ENCODE assay signal across 16 cellular contexts in the genomic region with DNA sequence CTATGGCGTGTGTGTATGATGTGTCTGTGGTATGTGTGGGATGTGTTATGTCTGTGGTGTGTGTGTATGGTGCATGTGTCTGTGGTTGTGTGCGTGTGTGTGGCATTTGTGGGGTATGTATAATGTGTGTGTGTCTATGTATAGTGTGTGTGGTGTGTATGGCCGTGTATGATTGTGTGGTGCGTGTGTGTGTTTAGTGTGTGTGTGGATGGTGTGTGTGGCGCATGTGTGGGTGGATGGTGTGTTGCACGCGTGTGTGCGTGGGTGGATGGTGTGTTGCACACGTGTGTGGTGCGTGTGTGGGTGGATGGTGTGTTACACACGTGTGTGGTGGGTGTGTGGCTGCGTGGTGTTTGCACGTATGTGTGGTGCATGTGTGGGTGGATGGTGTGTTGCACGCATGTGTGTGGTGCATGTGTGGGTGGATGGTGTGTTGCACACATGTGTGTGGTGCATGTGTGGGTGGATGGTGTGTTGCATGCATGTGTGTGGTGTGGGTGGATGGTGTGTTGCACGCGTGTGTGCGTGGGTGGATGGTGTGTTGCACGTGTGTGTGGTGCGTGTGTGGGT.
"Had no signal": no experiment of that assay in that cellular context is flagged by ENCODE, and none has a peak within 500 bp of the region (broad histone marks: within the 10 kb centered on the region; RNA-seq: fewer than 3 reads in every experiment).

No MANE protein-coding gene starts in this region.

- H3K4me3 Mint-ChIP-seq: mesothelial cell of epicardium, T-cell had no signal

- ATAC-seq: T-cell had no signal

- H3K9me3 Mint-ChIP-seq: mesothelial cell of epicardium, T-cell had no signal

- H3K4me2 ChIP-seq: hepatocyte had no signal

- DNase-seq: activated CD4-positive, alpha-beta T cell treated with anti-CD3 and anti-CD28 coated beads for 48 hours; activated gamma-delta T cell; activated T-cell treated with anti-CD3 and anti-CD28 coated beads, Interleukin-2, amount 50 U/mL, for 1 hour; effector CD4-positive, alpha-beta T cell; kidney glomerular epithelial cell; posterior cingulate gyrus; small intestine; T-cell; T1000; uterus had no signal

- FAIRE-seq: small intestine had no signal

- H3K27me3 ChIP-seq: hepatocyte, right atrium auricular region, uterus had no signal

- H3K36me3 Mint-ChIP-seq: mesothelial cell of epicardium, T-cell had no signal

- H3K27me3 Mint-ChIP-seq: T-cell had no signal

- H3K27ac Mint-ChIP-seq: mesothelial cell of epicardium, T-cell had no signal

- H3K9me3 ChIP-seq: neutrophil, right atrium auricular region, uterus had no signal

- H2AFZ ChIP-seq: hepatocyte had no signal

- H3K27ac ChIP-seq: coronary artery, epithelial cell of prostate, hepatocyte, neutrophil, right atrium auricular region, uterus had no signal

- H3K36me3 ChIP-seq: neutrophil, right atrium auricular region, uterus had no signal

- H3K4me1 ChIP-seq: uterus had no signal

- H3K4me3 ChIP-seq: coronary artery, hepatocyte, right atrium auricular region, uterus had no signal
